ENCODE assay signal across 8 cellular contexts in the genomic region with DNA sequence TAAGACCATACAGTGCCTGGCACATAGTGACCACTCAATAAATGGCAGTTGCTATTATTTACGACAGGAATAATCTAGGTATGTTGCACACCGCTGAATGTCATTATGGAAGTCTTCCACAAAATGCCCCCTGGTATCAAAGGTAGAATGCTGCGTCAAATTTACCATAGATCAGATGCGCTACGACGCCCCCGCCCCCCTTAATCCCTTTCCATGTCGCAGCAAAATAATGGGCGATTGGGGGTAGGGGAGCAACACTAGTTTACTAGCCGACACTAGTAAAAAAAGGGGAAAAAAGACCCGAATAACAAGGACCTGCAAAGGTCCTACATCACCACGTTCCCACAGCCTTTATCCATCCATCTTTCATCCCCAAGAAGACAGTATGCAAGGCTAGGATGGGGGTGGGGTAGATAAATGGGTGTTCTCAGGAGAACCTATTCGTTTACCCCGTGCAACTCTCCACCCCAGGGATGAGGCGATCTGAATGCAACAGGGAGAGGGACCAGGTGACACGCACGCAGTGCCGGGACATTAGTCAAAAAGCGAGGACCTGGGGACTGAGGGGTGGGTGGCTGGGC. TPM values are rescaled to one million over a fixed set of nuclear protein-coding genes. Genes with fewer than 3 reads are reported as not detected.
DNase-seq lines count a peak whose midpoint lies in the region; ATAC-seq and TF ChIP-seq lines count a peak whose summit lies in the region.

No MANE protein-coding gene starts in this region.

- no peak for DNase-seq in CD4-positive, alpha-beta T cell
- DNase-seq in GM23248 (peak; percentile 61), PC-9 (no peak), dedifferentiated amniotic fluid mesenchymal stem cell (ENCODE audit: extremely low spot score) (peak; percentile 30), mesenchymal stem cell (no peak), type B pancreatic cell (ENCODE audit: extremely low spot score, unreplicated experiment) (no peak), SHP77 treated with DMSO at 0.1 percent for 48 hours (lab: John Stamatoyannopoulos, UW) (no peak), KG1 (lab: John Stamatoyannopoulos, UW) (no peak)

- no peak overlapping the region for H4K91ac ChIP-seq in mesenchymal stem cell (ENCODE audit: low read length)

- H3K27ac Mint-ChIP-seq in CD4-positive, alpha-beta T cell: peak overlapping the region; percentile 99
- peak overlapping the region; percentile 100 for H3K27ac Mint-ChIP-seq in type B pancreatic cell

- H3K4me1 Mint-ChIP-seq in CD4-positive, alpha-beta T cell (ENCODE audit: low read depth): peaks cover 68% of the 10 kb centered on the region
- H3K4me1 Mint-ChIP-seq in type B pancreatic cell (ENCODE audit: unreplicated experiment): peaks cover 14% of the 10 kb centered on the region

- peaks cover 34% of the 10 kb centered on the region for H3K36me3 Mint-ChIP-seq in CD4-positive, alpha-beta T cell (ENCODE audit: low read depth)
- H3K36me3 Mint-ChIP-seq in type B pancreatic cell: no peaks in the 10 kb centered on the region

- intact Hi-C loops in CD4-positive, alpha-beta T cell (cut with DNase I, micrococcal nuclease): loop anchor here (1.0 to 10.0 kb wide), 8 partner anchors 114 to 1556 kb away; partner anchors contain the start of genes PPM1B (in 2 of the 2), DYNC2LI1 (in 1 of the 2) and THADA (in 1 of the 2)
- intact Hi-C loops in PC-9 (cut with micrococcal nuclease; ENCODE audit: unreplicated experiment): no loop called here

- H2AK5ac ChIP-seq in mesenchymal stem cell (ENCODE audit: low read length, severe bottlenecking): no peak overlapping the region

- H3K4me3 ChIP-seq in GM23248: peak overlapping the region; percentile 96
- peak overlapping the region; percentile 67 for H3K4me3 ChIP-seq in PC-9
- H3K4me3 ChIP-seq in mesenchymal stem cell (ENCODE audit: insufficient read depth in 1 of 2, low read depth in 1 of 2, low read length in 2 of 2): peak overlapping the region; percentile 76 to 94

- H2BK120ac ChIP-seq in mesenchymal stem cell (ENCODE audit: low read depth, low read length): no peak overlapping the region

- no peak overlapping the region for H2BK12ac ChIP-seq in mesenchymal stem cell (ENCODE audit: low read length in 2 of 2)

- H3K18ac ChIP-seq in mesenchymal stem cell (ENCODE audit: low read depth in 1 of 2, low read length in 2 of 2): peak overlapping the region in 1 of 2 experiments; percentile 83

- H3K14ac ChIP-seq in mesenchymal stem cell (ENCODE audit: low read length in 2 of 2): no peak overlapping the region

- peak overlapping the region; percentile 98 for H3K4me3 Mint-ChIP-seq in CD4-positive, alpha-beta T cell
- H3K4me3 Mint-ChIP-seq in type B pancreatic cell: peak overlapping the region; percentile 99

- BruUV-seq in PC-9 (replicated peaks; lab: Mats Ljungman, UMichigan): TSS peak; percentile 77

- no peak overlapping the region for H3K23ac ChIP-seq in mesenchymal stem cell (ENCODE audit: low read length in 2 of 2)

- WGBS in GM23248 (ENCODE audit: low coverage in 1 of 2, low lambda C conversion rate in 2 of 2, missing lambda C conversion rate in 2 of 2), 2 experiments: 1 to 2% methylated on average over 19 of the region's 19 CpGs
- WGBS in mesenchymal stem cell: 10% methylated on average over 11 of the region's 19 CpGs

- H3K27ac ChIP-seq in CD4-positive, alpha-beta T cell (ENCODE audit: low read depth, low read length): peak overlapping the region; percentile 95
- peak overlapping the region; percentile 97 for H3K27ac ChIP-seq in GM23248
- peak overlapping the region; percentile 88 for H3K27ac ChIP-seq in PC-9
- H3K27ac ChIP-seq in mesenchymal stem cell (ENCODE audit: low read length, poor library complexity, severe bottlenecking): peak overlapping the region; percentile 94

- peaks cover 69% of the 10 kb centered on the region for H3K79me2 ChIP-seq in GM23248 (ENCODE audit: insufficient read depth)
- peaks cover 63% of the 10 kb centered on the region for H3K79me2 ChIP-seq in PC-9 (ENCODE audit: low read depth)

- H4K20me1 ChIP-seq in GM23248 (ENCODE audit: insufficient read depth) (0 out of 2 replicates have a peak, but pooled peaks cover 3% of the 10 kb centered on the region), PC-9 (ENCODE audit: insufficient read depth) (0 out of 2 replicates have a peak, but pooled peaks cover 14% of the 10 kb centered on the region)

- no peak overlapping the region for H2BK5ac ChIP-seq in mesenchymal stem cell (ENCODE audit: low read depth, low read length, poor library complexity, severe bottlenecking)

- no peaks in the 10 kb centered on the region for H3K27me3 Mint-ChIP-seq in CD4-positive, alpha-beta T cell
- H3K27me3 Mint-ChIP-seq in type B pancreatic cell: no peaks in the 10 kb centered on the region

- CTCF ChIA-PET in CD4-positive, alpha-beta T cell (lab: Charles Lee): interaction anchor here (0.7 to 2.3 kb wide), 4 partner anchors 32 to 317 kb away, joined by 3 to 15 read pairs (median 4); no protein-coding TSS in a partner anchor
- CTCF ChIA-PET in PC-9 (lab: Charles Lee): interaction anchor here (0.6 to 0.8 kb wide), 2 partner anchors 119 to 824 kb away, joined by 3 read pairs; no protein-coding TSS in a partner anchor

- peak; percentile 14 for ATAC-seq in CD4-positive, alpha-beta T cell (ENCODE audit: poor library complexity)

- no peaks in the 10 kb centered on the region for H3K9me3 ChIP-seq in CD4-positive, alpha-beta T cell (ENCODE audit: control insufficient read depth, low read length)
- H3K9me3 ChIP-seq in GM23248 (ENCODE audit: low read depth) (no peaks in the 10 kb centered on the region), PC-9 (ENCODE audit: insufficient read depth, low read depth) (no peaks in the 10 kb centered on the region), mesenchymal stem cell (ENCODE audit: control insufficient read depth, low read length) (no peaks in the 10 kb centered on the region)

- H3K36me3 ChIP-seq in GM23248 (ENCODE audit: low read depth) (no peaks in the 10 kb centered on the region), PC-9 (ENCODE audit: low read depth) (peaks cover 4% of the 10 kb centered on the region; the same call in 1 of the 2 replicates), mesenchymal stem cell (ENCODE audit: control insufficient read depth in 1 of 2, insufficient read depth in 2 of 2, low read depth in 1 of 2, low read length in 2 of 2) (peaks cover 0 to 8% of the 10 kb centered on the region in 2 experiments)

- H3K4me1 ChIP-seq in GM23248 (ENCODE audit: insufficient read depth) (peaks cover 24% of the 10 kb centered on the region), PC-9 (replicated peaks; ENCODE audit: insufficient read depth) (peaks cover 32% of the 10 kb centered on the region), mesenchymal stem cell (ENCODE audit: control insufficient read depth, insufficient read depth, low read depth, low read length) (peaks cover 2% of the 10 kb centered on the region)

- H3K9ac ChIP-seq in GM23248 (peak overlapping the region; percentile 94), mesenchymal stem cell (ENCODE audit: low read length) (peak overlapping the region; percentile 100)

- no peaks in the 10 kb centered on the region for H3K27me3 ChIP-seq in CD4-positive, alpha-beta T cell (ENCODE audit: control insufficient read depth, insufficient read depth, low read length)
- H3K27me3 ChIP-seq in GM23248 (replicated peaks; ENCODE audit: insufficient read depth): no peaks in the 10 kb centered on the region
- no peaks in the 10 kb centered on the region for H3K27me3 ChIP-seq in PC-9 (ENCODE audit: insufficient read depth, low read depth)
- H3K27me3 ChIP-seq in mesenchymal stem cell (ENCODE audit: control insufficient read depth in 1 of 2, insufficient read depth in 1 of 2, low read length in 2 of 2): no peaks in the 10 kb centered on the region

- in situ Hi-C loops in GM23248 (cut with MboI): no loop called here

- no peak overlapping the region for H4K8ac ChIP-seq in mesenchymal stem cell (ENCODE audit: low read length)

- TF ChIP-seq CTCF in CD4-positive, alpha-beta T cell (IDR thresholded peaks at IDR 0.05): no peak
- TF ChIP-seq CTCF in PC-9 (conservative IDR thresholded peaks at IDR 0.05) (no peak), type B pancreatic cell (conservative IDR thresholded peaks at IDR 0.05) (no peak)

- peaks cover 7% of the 10 kb centered on the region for H3F3A ChIP-seq in GM23248 (ENCODE audit: insufficient read depth)
- H3F3A ChIP-seq in PC-9 (ENCODE audit: insufficient read depth, low read depth): peaks cover 10% of the 10 kb centered on the region; the same call in 1 of the 2 replicates

- peaks cover 26% of the 10 kb centered on the region for H3K79me1 ChIP-seq in mesenchymal stem cell (replicated peaks; ENCODE audit: low read length, poor library complexity, severe bottlenecking)

- H3K4ac ChIP-seq in mesenchymal stem cell (ENCODE audit: low read depth in 1 of 2, low read length in 2 of 2): peak overlapping the region in 1 of 2 experiments; percentile 99

- H3K9me2 ChIP-seq in GM23248 (ENCODE audit: insufficient read depth) (no peaks in the 10 kb centered on the region), PC-9 (ENCODE audit: insufficient read depth) (no peaks in the 10 kb centered on the region)

- H2AFZ ChIP-seq in GM23248 (peak overlapping the region; percentile 99), PC-9 (peak overlapping the region; percentile 98), mesenchymal stem cell (ENCODE audit: low read depth, low read length) (peak overlapping the region; percentile 60)

- peak overlapping the region; percentile 88 for H3K4me2 ChIP-seq in GM23248 (ENCODE audit: unreplicated experiment)
- peak overlapping the region; percentile 96 for H3K4me2 ChIP-seq in PC-9
- H3K4me2 ChIP-seq in mesenchymal stem cell (ENCODE audit: low read length, poor library complexity, severe bottlenecking): peak overlapping the region; percentile 60

- H3K9me3 Mint-ChIP-seq in CD4-positive, alpha-beta T cell: no peaks in the 10 kb centered on the region
- H3K9me3 Mint-ChIP-seq in type B pancreatic cell: no peaks in the 10 kb centered on the region

- no peak overlapping the region for H2BK15ac ChIP-seq in mesenchymal stem cell (ENCODE audit: low read depth, poor library complexity, severe bottlenecking)

- POLR2A ChIA-PET in CD4-positive, alpha-beta T cell (lab: Charles Lee): interaction anchor here (1.0 to 4.2 kb wide), 18 partner anchors 8 to 1550 kb away, joined by 3 to 111 read pairs (median 9); partner anchors contain the start of genes LRPPRC and PPM1B
- POLR2A ChIA-PET in PC-9 (lab: Charles Lee; ENCODE audit: unreplicated experiment): interaction anchor here (0.5 to 0.7 kb wide), 4 partner anchors 55 to 1218 kb away, joined by 3 to 11 read pairs (median 3); no protein-coding TSS in a partner anchor

RNA-seq across cellular contexts. Expression of gene PREPL, which starts 0.5 kb away (rescaled TPM):
- 10 to 100 TPM; 30.0 to 31.4 TPM for total RNA-seq in CD4-positive, alpha-beta T cell
- total RNA-seq in GM23248 (2014; rRNA removed; shearing (Covaris generic)): 38.6 and 42.6 TPM in 2 replicates
- 28.7 and 31.5 TPM in 2 replicates for polyA plus RNA-seq in GM23248 (2016; fragmentation: Nextera tagmentation; extraction: Ambion mirVana)
- 34.2 and 42.2 TPM in 2 replicates for total RNA-seq in PC-9 (2021)
- polyA plus RNA-seq in mesenchymal stem cell (2013, experiment 1 of 2): 26.1 TPM
- 26.0 TPM for polyA plus RNA-seq in mesenchymal stem cell (2013, experiment 2 of 2)
- 37.1 and 42.0 TPM in 2 replicates for total RNA-seq in type B pancreatic cell (ENCODE audit: low replicate concordance)

RNA-seq across cellular contexts. Expression of gene CAMKMT, which starts 0.9 kb away (rescaled TPM):
- total RNA-seq in CD4-positive, alpha-beta T cell: 10 to 100 TPM; 11.9 to 13.9 TPM
- 3.1 and 7.5 TPM in 2 replicates for total RNA-seq in GM23248 (2014; rRNA removed; shearing (Covaris generic))
- polyA plus RNA-seq in GM23248 (2016; fragmentation: Nextera tagmentation; extraction: Ambion mirVana): 5.5 and 6.9 TPM in 2 replicates
- total RNA-seq in PC-9 (2021): 11.7 and 17.9 TPM in 2 replicates
- polyA plus RNA-seq in mesenchymal stem cell (2013, experiment 1 of 2): 6.0 TPM
- polyA plus RNA-seq in mesenchymal stem cell (2013, experiment 2 of 2): 5.7 TPM
- total RNA-seq in type B pancreatic cell (ENCODE audit: low replicate concordance): 5.3 and 7.7 TPM in 2 replicates

Comparison
In these comparisons a context has a peak if more than half of its experiments do, and no peak if none do; other contexts are left out.
1. DNase-seq: peak in GM23248 (single experiment) and dedifferentiated amniotic fluid mesenchymal stem cell (single experiment); none in CD4-positive, alpha-beta T cell (0 of 10), PC-9 (0 of 2), mesenchymal stem cell (single experiment), type B pancreatic cell (single experiment), SHP77 treated with DMSO at 0.1 percent for 48 hours (single experiment) and KG1 (single experiment).
2. Peak in every context shown above with its lines, with median percentiles within 50 percentile points of each other: H3K27ac ChIP-seq, H2AFZ ChIP-seq, H3K4me2 ChIP-seq and H3K4me3 ChIP-seq.